Comparison of ENCODE assay signal across 8 cellular contexts in the genomic region with DNA sequence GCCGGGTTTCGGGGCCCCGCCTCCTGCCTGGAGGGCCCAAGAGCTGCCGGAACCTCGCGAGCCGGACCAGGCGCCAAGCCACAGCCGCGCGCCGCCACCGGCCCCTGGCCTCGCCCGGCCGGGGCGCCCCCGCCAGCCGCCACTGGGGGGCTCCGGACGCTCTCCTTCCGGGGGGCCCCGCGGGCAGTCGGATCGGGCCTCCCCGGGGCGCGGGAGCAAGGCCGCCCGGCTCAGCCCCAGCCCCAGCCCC. TPM values are rescaled to one million over a fixed set of nuclear protein-coding genes. Genes with fewer than 3 reads are reported as not detected.
A peak's percentile ranks its signal among the peaks of the same experiment; 100 is the strongest.
DNase-seq lines count a peak whose midpoint lies in the region; ATAC-seq, FAIRE-seq and TF ChIP-seq lines count a peak whose summit lies in the region.

No MANE protein-coding gene starts in this region.

- no peaks in the 10 kb centered on the region for H3K36me3 Mint-ChIP-seq in activated naive CD4-positive, alpha-beta T cell treated with anti-CD3 and anti-CD28 coated beads, Interleukin-2, amount 10 ng/mL, durations not matched to agents 7 days and 5 days

- CTCF ChIA-PET in activated naive CD4-positive, alpha-beta T cell treated with anti-CD3 and anti-CD28 coated beads, Interleukin-2, amount 10 ng/mL, durations not matched to agents 7 days and 5 days (lab: Charles Lee), result interaction anchor here (1.2 to 2.0 kb wide), 3 partner anchors 9 to 412 kb away, joined by 4 to 7 read pairs (median 4); no protein-coding TSS in a partner anchor

- H3K27ac ChIP-seq in pancreas, result peak overlapping the region; percentile 99 to 100 (median 100)

- H3K9me3 ChIP-seq in pancreas, result no peaks in the 10 kb centered on the region

- H3K4me1 ChIP-seq in pancreas, result peaks cover 10 to 19% (median 11%) of the 10 kb centered on the region in 3 donors

- peaks cover 26% of the 10 kb centered on the region for H3K4me1 Mint-ChIP-seq in activated naive CD4-positive, alpha-beta T cell treated with anti-CD3 and anti-CD28 coated beads, Interleukin-2, amount 10 ng/mL, durations not matched to agents 7 days and 5 days

- FAIRE-seq in pancreas (lab: Jason Lieb, UNC), result no peak

- H3K27me3 ChIP-seq in pancreas, result no peaks in the 10 kb centered on the region

- peak overlapping the region; percentile 74 for H3K4me3 Mint-ChIP-seq in activated naive CD4-positive, alpha-beta T cell treated with anti-CD3 and anti-CD28 coated beads, Interleukin-2, amount 10 ng/mL, durations not matched to agents 7 days and 5 days

- no peaks in the 10 kb centered on the region for H3K9me3 Mint-ChIP-seq in activated naive CD4-positive, alpha-beta T cell treated with anti-CD3 and anti-CD28 coated beads, Interleukin-2, amount 10 ng/mL, durations not matched to agents 7 days and 5 days

- peaks cover 44% of the 10 kb centered on the region for H3K27me3 Mint-ChIP-seq in activated naive CD4-positive, alpha-beta T cell treated with anti-CD3 and anti-CD28 coated beads, Interleukin-2, amount 10 ng/mL, durations not matched to agents 7 days and 5 days

- ATAC-seq in GM21825 (IDR thresholded peaks at IDR 0.05; ENCODE audit: unreplicated experiment) (peak; percentile 47), pancreas (peak; percentile 60 to 74 (median 70)), GM18498 (IDR thresholded peaks at IDR 0.05; ENCODE audit: unreplicated experiment) (no peak)

- intact Hi-C loops in cardiac septum (cut with DNase I), result loop anchor here (2.0 kb wide), 1 partner anchor 17 kb away; the partner anchor contains the start of gene HAAO
- intact Hi-C loops in pancreas (cut with DNase I), result no loop called here

- H3K4me3 ChIP-seq in pancreas, result peak overlapping the region; percentile 38 to 56 (median 51)

- peak; percentile 58 for DNase-seq in NCI-H2107 (lab: John Stamatoyannopoulos, UW)
- DNase-seq in NCI-H2107 treated with DMSO at 0.1 percent for 48 hours (lab: John Stamatoyannopoulos, UW; ENCODE audit: unreplicated experiment), result no peak
- peak; percentile 56 for DNase-seq in MV-4-11 (lab: John Stamatoyannopoulos, UW)
- peak; percentile 77 for DNase-seq in activated naive CD4-positive, alpha-beta T cell treated with anti-CD3 and anti-CD28 coated beads, Interleukin-2, amount 10 ng/mL, durations not matched to agents 7 days and 5 days
- peak; percentile 94 for DNase-seq in cardiac septum (ENCODE audit: low spot score)
- peak; percentile 82 to 94 (median 88) for DNase-seq in pancreas

- peak overlapping the region; percentile 91 for H3K27ac Mint-ChIP-seq in activated naive CD4-positive, alpha-beta T cell treated with anti-CD3 and anti-CD28 coated beads, Interleukin-2, amount 10 ng/mL, durations not matched to agents 7 days and 5 days

- WGBS in pancreas, 2 donors, result 0% methylated on average over 21 to 31 of the region's 31 CpGs

- peak in 3 of 4 donors; percentile 9 to 24 (median 17) for TF ChIP-seq CTCF in pancreas (IDR thresholded peaks at IDR 0.05)

- H3K36me3 ChIP-seq in pancreas, result no peaks in the 10 kb centered on the region

RNA-seq across cellular contexts. Expression of gene HAAO, which starts 17.4 kb away (rescaled TPM):
- total RNA-seq in cardiac septum (2.5 TPM), pancreas (10 to 100 TPM; 10.9 to 35.4 (median 20.4) TPM)
- polyA plus RNA-seq in pancreas, result 10 to 100 TPM; 18.3 to 31.6 TPM

RNA-seq across cellular contexts. Expression of gene OXER1, which starts 45.9 kb away (rescaled TPM):
- 0.94 TPM for total RNA-seq in cardiac septum
- 1 to 10 TPM; 2.0 to 4.5 (median 3.7) TPM for total RNA-seq in pancreas
- 10 to 100 TPM; 10.1 to 12.5 TPM for polyA plus RNA-seq in pancreas
